Comparison of ENCODE assay signal across 25 cellular contexts in genomic region chr4:29653221-29653620, GRCh38.
"Had no signal": no experiment of that assay in that cellular context is flagged by ENCODE, and none has a peak within 500 bp of the region (broad histone marks: within the 10 kb centered on the region; RNA-seq: fewer than 3 reads in every experiment).

No MANE protein-coding gene starts in this region.

- H3K9me3 ChIP-seq: left lung, pancreas, suprapubic skin, transverse colon, upper lobe of right lung, uterus had no signal

- ATAC-seq: effector memory CD8-positive, alpha-beta T cell; left cardiac atrium; left lung; naive thymus-derived CD8-positive, alpha-beta T cell; pancreas; sciatic nerve; stimulated activated naive CD8-positive, alpha-beta T cell treated with anti-CD3 and anti-CD28 coated beads, Interleukin-15, amount 100 ng/mL, for 72 hours; upper lobe of right lung had no signal

- H3K4me3 ChIP-seq: left lung, pancreas, smooth muscle cell, suprapubic skin, transverse colon, upper lobe of right lung, uterus had no signal

- H3K36me3 ChIP-seq: left lung, pancreas, suprapubic skin, transverse colon, upper lobe of right lung, uterus had no signal

- H3K27ac ChIP-seq: left lung, pancreas, suprapubic skin, transverse colon, upper lobe of right lung, uterus had no signal

- DNase-seq: cortex of kidney; effector memory CD8-positive, alpha-beta T cell; hypothalamus; kidney; left cardiac atrium; left lung; mesenchymal stem cell; midbrain; naive thymus-derived CD8-positive, alpha-beta T cell; nephron progenitor cell; occipital lobe; pancreas; retina; stimulated activated CD4-positive, alpha-beta T cell treated with anti-CD3 and anti-CD28 coated beads, Interleukin-12 subunit alpha, Interleukin-12 subunit beta, amount 100 ng/mL, for 4 hours; stimulated activated CD4-positive, alpha-beta T cell treated with anti-CD3 and anti-CD28 coated beads, Interleukin-1b, Interleukin-23, amount 100 ng/mL, for 48 hours; stimulated activated CD4-positive, alpha-beta T cell treated with anti-CD3 and anti-CD28 coated beads, Interleukin-4, amount 100 ng/mL, for 1 hour; stimulated activated CD8-positive, alpha-beta memory T cell treated with anti-CD3 and anti-CD28 coated beads, Interleukin-4, amount 100 ng/mL, for 48 hours; stimulated activated naive CD4-positive, alpha-beta T cell; stimulated activated naive CD8-positive, alpha-beta T cell treated with anti-CD3 and anti-CD28 coated beads, Interleukin-15, amount 100 ng/mL, for 72 hours; transverse colon; upper lobe of right lung; uterus had no signal

- H3K27me3 ChIP-seq: left lung, pancreas, suprapubic skin, transverse colon, upper lobe of right lung, uterus had no signal

- H3K4me1 ChIP-seq: left lung, pancreas, suprapubic skin, transverse colon, upper lobe of right lung, uterus had no signal

- H3K4me2 ChIP-seq: smooth muscle cell had no signal
